9 cellular contexts compared by ENCODE assay signal in the genomic region with DNA sequence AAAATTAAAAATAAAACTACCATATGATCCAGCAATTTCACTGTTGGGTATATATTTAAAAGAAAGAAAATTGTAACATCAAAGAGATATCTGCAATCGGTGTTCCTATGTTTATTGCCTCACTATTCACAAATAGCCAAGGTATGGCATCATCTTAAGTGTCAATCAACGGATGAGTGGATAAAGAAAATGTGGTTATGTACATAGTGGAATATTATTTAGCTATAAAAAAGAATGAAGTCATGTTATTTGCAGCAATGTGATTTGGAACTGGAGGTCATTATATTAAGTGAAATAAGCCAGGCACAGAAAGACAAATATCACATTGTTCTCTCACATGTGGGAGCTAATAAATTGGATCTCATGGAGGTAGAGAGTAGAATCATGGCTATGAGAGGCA.
DNase-seq lines count a peak whose midpoint lies in the region; ATAC-seq and TF ChIP-seq lines count a peak whose summit lies in the region.
"Had no signal": no experiment of that assay in that cellular context is flagged by ENCODE, and none has a peak within 500 bp of the region (broad histone marks: within the 10 kb centered on the region; RNA-seq: fewer than 3 reads in every experiment).

No MANE protein-coding gene starts in this region.

- H3K27ac ChIP-seq in breast epithelium: no peak overlapping the region

- H3K4me3 ChIP-seq in breast epithelium: peak overlapping the region in 1 of 3 donors; percentile 53
- H3K4me3 ChIP-seq in iPS-15b (ENCODE audit: low read depth, low read length): peak overlapping the region; percentile 35

- TF ChIP-seq CTCF in MCF 10A (IDR thresholded peaks at IDR 0.05; ENCODE audit: unreplicated experiment) (no peak), breast epithelium (IDR thresholded peaks at IDR 0.05) (no peak), activated B cell treated with CpG ODN at 0.5 μM for 24 hours (IDR thresholded peaks at IDR 0.05) (no peak), type B pancreatic cell (conservative IDR thresholded peaks at IDR 0.05) (no peak)

- CTCF ChIA-PET in MCF 10A (lab: Yijun Ruan, JAX): interaction anchor here (0.6 to 1.3 kb wide), 3 partner anchors 72 to 92 kb away, joined by 3 to 4 read pairs (median 3); no protein-coding TSS in a partner anchor
- CTCF ChIA-PET in activated B cell treated with CpG ODN at 0.5 μM for 24 hours (lab: Charles Lee): interaction anchor here (1.2 to 1.9 kb wide), 2 partner anchors 53 to 92 kb away, joined by 3 to 7 read pairs; no protein-coding TSS in a partner anchor

- H3K9me3 Mint-ChIP-seq in MCF 10A (ENCODE audit: unreplicated experiment): peaks cover 24% of the 10 kb centered on the region
- H3K9me3 Mint-ChIP-seq in activated B cell treated with CpG ODN at 0.5 μM for 24 hours: no peaks in the 10 kb centered on the region
- H3K9me3 Mint-ChIP-seq in type B pancreatic cell: peaks cover 7% of the 10 kb centered on the region

- H3K36me3 ChIP-seq in breast epithelium: no peaks in the 10 kb centered on the region
- no peaks in the 10 kb centered on the region for H3K36me3 ChIP-seq in iPS-15b (ENCODE audit: control insufficient read depth, insufficient read depth, low read length)

- no peak overlapping the region for H3K9ac ChIP-seq in iPS-15b (ENCODE audit: low read depth, low read length)

- no peak for TF ChIP-seq POLR2A in breast epithelium (IDR thresholded peaks at IDR 0.05)

- DNase-seq in MCF 10A (ENCODE audit: unreplicated experiment) (peak; percentile 16), breast epithelium (ENCODE audit: low spot score in 2 of 2) (no peak), activated B cell treated with CpG ODN at 0.5 μM for 24 hours (no peak), type B pancreatic cell (ENCODE audit: extremely low spot score, unreplicated experiment) (no peak), NCI-H187 (lab: John Stamatoyannopoulos, UW) (no peak), NCI-H1092 treated with DMSO at 0.1 percent for 48 hours (lab: John Stamatoyannopoulos, UW) (no peak)
- DNase-seq in stimulated activated CD4-positive, alpha-beta T cell treated with anti-CD3 and anti-CD28 coated beads, Interleukin-4, amount 100 ng/mL, for 1 hour: no peak

- H3K36me3 Mint-ChIP-seq in MCF 10A (ENCODE audit: insufficient read depth, unreplicated experiment) (no peaks in the 10 kb centered on the region), activated B cell treated with CpG ODN at 0.5 μM for 24 hours (ENCODE audit: low read depth) (peaks cover 4% of the 10 kb centered on the region), type B pancreatic cell (peaks cover 7% of the 10 kb centered on the region)

- ATAC-seq in activated B cell treated with CpG ODN at 0.5 μM for 24 hours (ENCODE audit: low read depth): no peak

- peaks cover 24% of the 10 kb centered on the region for H3K4me1 Mint-ChIP-seq in MCF 10A (ENCODE audit: insufficient read depth, unreplicated experiment)
- H3K4me1 Mint-ChIP-seq in activated B cell treated with CpG ODN at 0.5 μM for 24 hours: peaks cover 10% of the 10 kb centered on the region
- peaks cover 19% of the 10 kb centered on the region for H3K4me1 Mint-ChIP-seq in type B pancreatic cell (ENCODE audit: unreplicated experiment)

- H3K27me3 Mint-ChIP-seq in MCF 10A (ENCODE audit: insufficient read depth, unreplicated experiment) (no peaks in the 10 kb centered on the region), activated B cell treated with CpG ODN at 0.5 μM for 24 hours (no peaks in the 10 kb centered on the region), type B pancreatic cell (peaks cover 14% of the 10 kb centered on the region)

- POLR2A ChIA-PET in MCF 10A (lab: Yijun Ruan, JAX): interaction anchor here (1.6 kb wide), 1 partner anchor 33 kb away, joined by 9 read pairs; no protein-coding TSS in a partner anchor
- POLR2A ChIA-PET in activated B cell treated with CpG ODN at 0.5 μM for 24 hours (lab: Charles Lee): interaction anchor here (0.9 to 1.9 kb wide), 4 partner anchors 33 to 870 kb away, joined by 3 to 13 read pairs (median 4); a partner anchor contains a TSS

- H3K27ac Mint-ChIP-seq in MCF 10A (ENCODE audit: low read depth, unreplicated experiment) (no peak overlapping the region), activated B cell treated with CpG ODN at 0.5 μM for 24 hours (peak overlapping the region; percentile 25), type B pancreatic cell (peak overlapping the region; percentile 61)
- H3K27ac Mint-ChIP-seq: CD14-positive monocyte had no signal

- H3K4me1 ChIP-seq in breast epithelium (no peaks in the 10 kb centered on the region), iPS-15b (ENCODE audit: control insufficient read depth, insufficient read depth, low read length) (peaks cover 9% of the 10 kb centered on the region)

- intact Hi-C loops in MCF 10A (cut with micrococcal nuclease) (no loop called here), breast epithelium (cut with DNase I; ENCODE audit: low total_unique reads) (no loop called here), activated B cell treated with CpG ODN at 0.5 μM for 24 hours (cut with micrococcal nuclease) (loop anchor here (1.0 to 5.0 kb wide), 3 partner anchors 33 to 93 kb away; no protein-coding TSS in a partner anchor)

- H3K4me3 Mint-ChIP-seq in MCF 10A (ENCODE audit: unreplicated experiment) (peak overlapping the region; percentile 5), activated B cell treated with CpG ODN at 0.5 μM for 24 hours (peak overlapping the region; percentile 66), type B pancreatic cell (peak overlapping the region; percentile 85)

- no peaks in the 10 kb centered on the region for H3K9me3 ChIP-seq in breast epithelium
- H3K9me3 ChIP-seq in iPS-15b (ENCODE audit: control insufficient read depth, insufficient read depth, low read length): no peaks in the 10 kb centered on the region

- H3K27me3 ChIP-seq in breast epithelium (no peaks in the 10 kb centered on the region), iPS-15b (ENCODE audit: control insufficient read depth, insufficient read depth, low read length) (peaks cover 7% of the 10 kb centered on the region)

- no TSS peak for BruUV-seq in MCF 10A (replicated peaks; lab: Mats Ljungman, UMichigan)

Comparison
In these comparisons a context has a peak if more than half of its experiments do, and no peak if none do; other contexts are left out.
1. H3K4me3 Mint-ChIP-seq: peak in every context shown above with its lines; median percentile 85 in type B pancreatic cell; 66 in activated B cell treated with CpG ODN at 0.5 μM for 24 hours; 5 in MCF 10A.